19 cellular contexts compared by ENCODE assay signal in the genomic region with DNA sequence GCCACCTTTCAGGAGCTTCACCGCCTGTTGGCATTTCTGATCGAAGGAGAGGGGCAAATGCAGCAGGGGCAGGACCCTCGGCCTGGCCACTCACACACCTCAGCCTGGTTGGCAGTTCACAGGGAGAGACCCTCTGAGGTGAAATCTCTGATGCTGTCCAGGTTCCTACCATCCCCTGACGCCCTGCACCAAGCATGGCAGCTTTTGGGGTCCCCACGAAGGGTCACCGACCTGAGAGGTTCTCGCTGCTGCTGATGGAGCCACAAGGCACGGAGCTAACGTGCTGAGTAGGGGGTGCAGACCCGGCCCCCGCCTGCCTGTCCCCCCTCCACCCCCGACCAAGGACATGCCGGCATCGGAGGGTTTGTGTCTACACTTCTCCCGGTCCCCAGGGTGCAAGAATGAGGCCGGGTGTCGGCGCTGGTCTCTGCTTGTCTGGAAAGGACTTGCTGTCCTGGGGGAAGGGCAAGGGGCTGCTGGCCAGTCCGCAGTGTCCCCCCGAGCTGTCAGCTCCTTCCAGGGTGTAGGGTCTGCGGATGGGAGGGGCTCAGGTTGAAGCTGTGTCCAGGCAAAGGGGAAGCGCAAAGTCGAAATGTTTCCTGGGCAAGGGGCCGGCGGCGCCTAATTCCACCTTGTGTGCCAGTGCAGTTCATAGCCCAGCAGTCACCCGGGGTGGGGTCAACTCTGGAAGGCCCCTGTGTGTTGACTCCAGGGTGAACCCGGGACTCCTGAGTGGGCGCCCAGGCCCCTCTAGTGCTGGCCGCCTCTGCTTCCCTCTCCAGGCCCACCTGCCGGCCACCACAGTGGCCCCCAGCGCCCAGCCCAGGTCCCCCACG.
DNase-seq lines count a peak whose midpoint lies in the region; ATAC-seq and TF ChIP-seq lines count a peak whose summit lies in the region.
"Had no signal": no experiment of that assay in that cellular context is flagged by ENCODE, and none has a peak within 500 bp of the region (broad histone marks: within the 10 kb centered on the region; RNA-seq: fewer than 3 reads in every experiment).

No MANE protein-coding gene starts in this region.

- DNase-seq in cardiac septum (ENCODE audit: low spot score) (peak; percentile 67), left ventricle myocardium inferior (no peak), T-helper 17 cell (no peak), neuronal stem cell (ENCODE audit: low spot score) (no peak), tibial artery (peak; percentile 6 to 60)
- DNase-seq in activated CD8-positive, alpha-beta memory T cell treated with anti-CD3 and anti-CD28 coated beads, Interleukin-2, amount 10 ng/mL, durations not matched to agents 7 days and 5 days, result no peak
- DNase-seq: CD4-positive, CD25-positive, alpha-beta regulatory T cell; DMS79; NCI-H1105; NCI-H146; NCI-H2029 treated with DMSO at 0.1 percent for 48 hours; NCI-H345; NCI-H524 treated with DMSO at 0.1 percent for 48 hours; NCI-H82 had no signal

- H3K4me3 Mint-ChIP-seq in T-helper 17 cell, result no peak overlapping the region
- H3K4me3 Mint-ChIP-seq in activated CD8-positive, alpha-beta memory T cell treated with anti-CD3 and anti-CD28 coated beads, Interleukin-2, amount 10 ng/mL, durations not matched to agents 7 days and 5 days, result no peak overlapping the region
- H3K4me3 Mint-ChIP-seq: CD4-positive, CD25-positive, alpha-beta regulatory T cell had no signal

- no peak overlapping the region for H4K91ac ChIP-seq in neuronal stem cell (ENCODE audit: low read depth, low read length, poor library complexity)

- H3K4ac ChIP-seq in neuronal stem cell (ENCODE audit: low read length), result no peak overlapping the region

- H3K4me2 ChIP-seq in neuronal stem cell (ENCODE audit: insufficient read depth, low read length, poor library complexity, severe bottlenecking), result no peak overlapping the region

- peak overlapping the region; percentile 46 for H2BK15ac ChIP-seq in neuronal stem cell (ENCODE audit: low read length)

- WGBS in neuronal stem cell (ENCODE audit: extremely low coverage in 2 of 2, insufficient read length in 2 of 2, insufficient replicate concordance in 1 of 2), 2 donors, result no CpG with 5 or more reads among the region's 33 CpGs

- CTCF ChIA-PET in activated CD8-positive, alpha-beta memory T cell treated with anti-CD3 and anti-CD28 coated beads, Interleukin-2, amount 10 ng/mL, durations not matched to agents 7 days and 5 days (lab: Charles Lee), result no interaction called here

- H3K9me3 Mint-ChIP-seq in activated CD8-positive, alpha-beta memory T cell treated with anti-CD3 and anti-CD28 coated beads, Interleukin-2, amount 10 ng/mL, durations not matched to agents 7 days and 5 days (ENCODE audit: low read depth), result peaks cover 13% of the 10 kb centered on the region

- H3K14ac ChIP-seq in neuronal stem cell (ENCODE audit: low read length), result no peak overlapping the region

- H3K27me3 Mint-ChIP-seq in T-helper 17 cell, result no peaks in the 10 kb centered on the region
- peaks cover 12% of the 10 kb centered on the region for H3K27me3 Mint-ChIP-seq in activated CD8-positive, alpha-beta memory T cell treated with anti-CD3 and anti-CD28 coated beads, Interleukin-2, amount 10 ng/mL, durations not matched to agents 7 days and 5 days

- peaks cover 3% of the 10 kb centered on the region for H3K79me1 ChIP-seq in neuronal stem cell (ENCODE audit: low read depth, low read length)

- intact Hi-C loops in cardiac septum (cut with DNase I), result no loop called here
- intact Hi-C loops in left ventricle myocardium inferior (cut with micrococcal nuclease), result no loop called here
- intact Hi-C loops in tibial artery (cut with DNase I; ENCODE audit: low total_unique reads), result no loop called here

- TF ChIP-seq CTCF in left ventricle myocardium inferior (IDR thresholded peaks at IDR 0.05; ENCODE audit: borderline replicate concordance) (no peak), tibial artery (IDR thresholded peaks at IDR 0.05) (no peak)

- no peak overlapping the region for H2BK5ac ChIP-seq in neuronal stem cell (ENCODE audit: low read length)

- H2BK12ac ChIP-seq in neuronal stem cell (ENCODE audit: low read length), result no peak overlapping the region

- peaks cover 24% of the 10 kb centered on the region for H3K9me3 ChIP-seq in left ventricle myocardium inferior (replicated peaks)
- no peaks in the 10 kb centered on the region for H3K9me3 ChIP-seq in T-helper 17 cell (ENCODE audit: control insufficient read depth, low read length, poor library complexity, severe bottlenecking)
- peaks cover 10 to 42% of the 10 kb centered on the region in 2 donors for H3K9me3 ChIP-seq in neuronal stem cell (replicated peaks in 1 of 2; ENCODE audit: control insufficient read depth in 2 of 2, insufficient read depth in 1 of 2, low read depth in 1 of 2, low read length in 2 of 2)
- peaks cover 0 to 33% (median 7%) of the 10 kb centered on the region in 3 donors for H3K9me3 ChIP-seq in tibial artery

- peak overlapping the region; percentile 66 for H3K27ac Mint-ChIP-seq in T-helper 17 cell
- H3K27ac Mint-ChIP-seq in activated CD8-positive, alpha-beta memory T cell treated with anti-CD3 and anti-CD28 coated beads, Interleukin-2, amount 10 ng/mL, durations not matched to agents 7 days and 5 days, result no peak overlapping the region
- H3K27ac Mint-ChIP-seq: CD4-positive, CD25-positive, alpha-beta regulatory T cell; IgD-negative memory B cell had no signal

- ATAC-seq in T-helper 17 cell (no peak), HG02571 (IDR thresholded peaks at IDR 0.05; ENCODE audit: unreplicated experiment) (no peak), HG03175 (IDR thresholded peaks at IDR 0.05; ENCODE audit: unreplicated experiment) (no peak)
- no peak for ATAC-seq in activated CD8-positive, alpha-beta memory T cell treated with anti-CD3 and anti-CD28 coated beads, Interleukin-2, amount 10 ng/mL, durations not matched to agents 7 days and 5 days

- H3K4me1 Mint-ChIP-seq in T-helper 17 cell, result peaks cover 22% of the 10 kb centered on the region
- H3K4me1 Mint-ChIP-seq in activated CD8-positive, alpha-beta memory T cell treated with anti-CD3 and anti-CD28 coated beads, Interleukin-2, amount 10 ng/mL, durations not matched to agents 7 days and 5 days, result peaks cover 38% of the 10 kb centered on the region
- H3K4me1 Mint-ChIP-seq: IgD-negative memory B cell had no signal

- H2AFZ ChIP-seq in neuronal stem cell (ENCODE audit: low read length), result no peak overlapping the region

- no peak overlapping the region for H2BK120ac ChIP-seq in neuronal stem cell (ENCODE audit: low read depth, low read length)

- H3K27ac ChIP-seq in left ventricle myocardium inferior (replicated peaks) (no peak overlapping the region), neuronal stem cell (replicated peaks; ENCODE audit: low read length) (no peak overlapping the region), tibial artery (no peak overlapping the region)
- H3K27ac ChIP-seq: Peyer's patch had no signal

- peak overlapping the region; percentile 83 for H2AK5ac ChIP-seq in neuronal stem cell (ENCODE audit: low read depth, low read length)

- no peak overlapping the region for H4K8ac ChIP-seq in neuronal stem cell (ENCODE audit: low read depth, low read length)

- peak overlapping the region; percentile 57 for H3K18ac ChIP-seq in neuronal stem cell (ENCODE audit: low read length)

- H3K9ac ChIP-seq in neuronal stem cell (ENCODE audit: low read depth, low read length, poor library complexity), result no peak overlapping the region

- no peak overlapping the region for H3K23ac ChIP-seq in neuronal stem cell (ENCODE audit: low read depth, low read length, poor library complexity)

- H3K27me3 ChIP-seq in left ventricle myocardium inferior (ENCODE audit: low read depth), result peaks cover 56% of the 10 kb centered on the region
- no peaks in the 10 kb centered on the region for H3K27me3 ChIP-seq in neuronal stem cell (ENCODE audit: control insufficient read depth in 3 of 3, insufficient read depth in 3 of 3, low read depth in 1 of 3, low read length in 3 of 3)
- H3K27me3 ChIP-seq in tibial artery, result peaks cover 0 to 47% of the 10 kb centered on the region in 2 donors
- H3K27me3 ChIP-seq: Peyer's patch had no signal

- no peaks in the 10 kb centered on the region for H3K4me1 ChIP-seq in left ventricle myocardium inferior
- peaks cover 14 to 32% of the 10 kb centered on the region in 2 donors for H3K4me1 ChIP-seq in neuronal stem cell (ENCODE audit: control insufficient read depth in 2 of 2, insufficient read depth in 1 of 2, low read depth in 1 of 2, low read length in 2 of 2)
- H3K4me1 ChIP-seq in tibial artery, result no peaks in the 10 kb centered on the region
- H3K4me1 ChIP-seq: HAP-1 had no signal

- H3K4me3 ChIP-seq in left ventricle myocardium inferior, result no peak overlapping the region
- H3K4me3 ChIP-seq in neuronal stem cell (ENCODE audit: low read length in 2 of 2), result no peak overlapping the region
- no peak overlapping the region for H3K4me3 ChIP-seq in tibial artery
- H3K4me3 ChIP-seq: HAP-1, Peyer's patch had no signal

- H3K36me3 ChIP-seq in left ventricle myocardium inferior (no peaks in the 10 kb centered on the region), neuronal stem cell (replicated peaks in 1 of 2; ENCODE audit: control insufficient read depth in 2 of 2, insufficient read depth in 2 of 2, low read length in 2 of 2) (no peaks in the 10 kb centered on the region), tibial artery (no peaks in the 10 kb centered on the region)
- H3K36me3 ChIP-seq: HAP-1, Peyer's patch had no signal

- no peaks in the 10 kb centered on the region for H3K36me3 Mint-ChIP-seq in T-helper 17 cell (ENCODE audit: low read depth)
- peaks cover 23% of the 10 kb centered on the region for H3K36me3 Mint-ChIP-seq in activated CD8-positive, alpha-beta memory T cell treated with anti-CD3 and anti-CD28 coated beads, Interleukin-2, amount 10 ng/mL, durations not matched to agents 7 days and 5 days

Comparison
In these comparisons a context has a peak if more than half of its experiments do, and no peak if none do; other contexts are left out.
1. DNase-seq: peak in cardiac septum (single experiment) and tibial artery (2 of 2); none in left ventricle myocardium inferior (single experiment), T-helper 17 cell (0 of 3), neuronal stem cell (single experiment) and activated CD8-positive, alpha-beta memory T cell treated with anti-CD3 and anti-CD28 coated beads, Interleukin-2, amount 10 ng/mL, durations not matched to agents 7 days and 5 days (single experiment).